ENCODE assay signal across 16 cellular contexts in the genomic region with DNA sequence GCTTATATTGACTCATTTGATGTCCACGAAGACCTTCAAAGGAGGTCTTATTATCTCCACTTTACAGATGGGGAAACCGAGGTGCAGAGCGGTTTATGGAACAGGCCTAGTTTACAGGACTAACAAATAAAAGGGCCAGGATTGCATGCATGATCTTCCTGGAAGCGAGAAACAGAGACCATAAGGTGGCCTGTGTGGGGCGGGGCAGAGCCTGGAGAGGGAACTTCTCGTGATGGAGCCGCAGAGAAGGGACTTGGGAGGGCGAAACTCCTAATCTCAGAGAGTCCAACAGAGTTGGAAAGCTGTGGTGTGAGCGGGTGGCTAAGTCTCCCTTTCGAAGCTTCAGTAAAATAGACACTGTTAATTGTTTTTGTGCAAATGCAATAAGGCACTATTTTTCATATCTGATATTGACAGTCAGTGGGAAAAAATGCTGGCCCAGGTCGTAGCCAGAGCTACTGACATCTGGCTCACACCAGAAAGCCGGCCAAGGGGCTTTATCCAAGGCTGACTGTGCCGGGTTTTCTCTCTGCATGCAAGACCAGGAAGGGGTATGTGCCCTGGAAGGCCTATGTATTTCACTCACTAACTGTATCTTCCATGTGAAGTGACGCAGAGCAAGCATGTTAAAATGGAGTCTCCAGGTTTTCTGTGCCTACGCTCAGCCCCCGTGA. TPM values are rescaled to one million over a fixed set of nuclear protein-coding genes. Genes with fewer than 3 reads are reported as not detected.
A peak's percentile ranks its signal among the peaks of the same experiment; 100 is the strongest.
DNase-seq lines count a peak whose midpoint lies in the region; ATAC-seq, FAIRE-seq and TF ChIP-seq lines count a peak whose summit lies in the region.
"Had no signal": no experiment of that assay in that cellular context is flagged by ENCODE, and none has a peak within 500 bp of the region (broad histone marks: within the 10 kb centered on the region; RNA-seq: fewer than 3 reads in every experiment).

No MANE protein-coding gene starts in this region.

- TF ChIP-seq POLR2A in right lobe of liver (IDR thresholded peaks at IDR 0.05): no peak

- CTCF ChIA-PET in T-cell (lab: Charles Lee): interaction anchor here in 1 of 2 donors (1.6 kb wide), 1 partner anchor 11 kb away, joined by 4 read pairs; no protein-coding TSS in a partner anchor

- H3K36me3 ChIP-seq in right atrium auricular region: no peaks in the 10 kb centered on the region
- no peaks in the 10 kb centered on the region for H3K36me3 ChIP-seq in right lobe of liver
- no peaks in the 10 kb centered on the region for H3K36me3 ChIP-seq in upper lobe of right lung
- H3K36me3 ChIP-seq: brain microvascular endothelial cell, transverse colon had no signal

- ATAC-seq in T-cell (replicated peaks in 1 of 4) (no peak), right lobe of liver (no peak), upper lobe of right lung (no peak), GM21786 (IDR thresholded peaks at IDR 0.05; ENCODE audit: unreplicated experiment) (no peak)

- POLR2A ChIA-PET in T-cell (lab: Charles Lee): interaction anchor here in 1 of 2 donors (0.6 to 0.7 kb wide), 2 partner anchors 9 to 273 kb away, joined by 4 read pairs; no protein-coding TSS in a partner anchor

- peaks cover 0 to 34% of the 10 kb centered on the region in 2 donors for H3K4me1 ChIP-seq in right atrium auricular region
- no peaks in the 10 kb centered on the region for H3K4me1 ChIP-seq in right lobe of liver
- peaks cover 55% of the 10 kb centered on the region for H3K4me1 ChIP-seq in upper lobe of right lung

- WGBS in right lobe of liver (ENCODE audit: insufficient coverage, low coverage, low lambda C conversion rate, missing lambda C conversion rate): 69% methylated on average over 11 of the region's 16 CpGs

- FAIRE-seq in HTR-8/SVneo (lab: Jason Lieb, UNC): no peak

- H3K27me3 ChIP-seq in right atrium auricular region (no peaks in the 10 kb centered on the region), right lobe of liver (no peaks in the 10 kb centered on the region), upper lobe of right lung (no peaks in the 10 kb centered on the region)
- H3K27me3 ChIP-seq: brain microvascular endothelial cell, transverse colon had no signal

- intact Hi-C loops in cardiac septum (cut with DNase I) (no loop called here), right lobe of liver (cut with DNase I) (no loop called here), upper lobe of right lung (cut with DNase I) (no loop called here)

- H3K36me3 Mint-ChIP-seq in T-cell: peaks cover 14% of the 10 kb centered on the region

- H3K9me3 ChIP-seq in right atrium auricular region: no peaks in the 10 kb centered on the region
- H3K9me3 ChIP-seq in right lobe of liver: no peaks in the 10 kb centered on the region
- H3K9me3 ChIP-seq in upper lobe of right lung: no peaks in the 10 kb centered on the region
- H3K9me3 ChIP-seq: transverse colon had no signal

- no peaks in the 10 kb centered on the region for H3K9me3 Mint-ChIP-seq in T-cell

- DNase-seq in cardiac septum (ENCODE audit: low spot score) (peak; percentile 71), right atrium auricular region (ENCODE audit: low spot score) (no peak), T-cell (no peak), right lobe of liver (peak in 2 of 3 donors; percentile 28 to 39), upper lobe of right lung (peak; percentile 35), GM13977 (ENCODE audit: low spot score) (no peak), HTR-8/SVneo (ENCODE audit: insufficient read length, low spot score) (no peak)
- DNase-seq: activated CD4-positive, alpha-beta T cell treated with anti-CD3 and anti-CD28 coated beads for 4 hours; AML-193; brain microvascular endothelial cell; midbrain; NCI-H1436 treated with DMSO at 0.1 percent for 48 hours; stimulated activated CD4-positive, alpha-beta T cell treated with anti-CD3 and anti-CD28 coated beads, Interleukin-15, amount 100 ng/mL, for 24 hours; transverse colon had no signal

- peaks cover 74 to 83% (median 76%) of the 10 kb centered on the region in 3 donors for H3K4me1 Mint-ChIP-seq in T-cell

- in situ Hi-C loops in GM13977 (cut with MboI; ENCODE audit: low pct_unique_long_range_greater_than_20kb, low sequenced_read_pairs, unreplicated experiment): no loop called here

- H3K27me3 Mint-ChIP-seq in T-cell: no peaks in the 10 kb centered on the region

- peak overlapping the region; percentile 71 to 96 for H3K27ac Mint-ChIP-seq in T-cell

- peak overlapping the region; percentile 4 to 97 (median 37) for H3K4me3 Mint-ChIP-seq in T-cell

- H3K27ac ChIP-seq in right atrium auricular region (no peak overlapping the region), right lobe of liver (no peak overlapping the region), upper lobe of right lung (no peak overlapping the region)
- H3K27ac ChIP-seq: brain microvascular endothelial cell had no signal

- H3K4me3 ChIP-seq in right atrium auricular region: no peak overlapping the region
- H3K4me3 ChIP-seq in right lobe of liver: no peak overlapping the region
- H3K4me3 ChIP-seq in upper lobe of right lung: no peak overlapping the region
- H3K4me3 ChIP-seq: transverse colon had no signal

- TF ChIP-seq CTCF in right atrium auricular region (IDR thresholded peaks at IDR 0.05): no peak
- TF ChIP-seq CTCF in right lobe of liver (IDR thresholded peaks at IDR 0.05): no peak
- no peak for TF ChIP-seq CTCF in upper lobe of right lung (IDR thresholded peaks at IDR 0.05)
- TF ChIP-seq CTCF in GM13977 (IDR thresholded peaks at IDR 0.05; ENCODE audit: extremely low read depth, insufficient read depth, missing control alignments): no peak

RNA-seq across cellular contexts. Expression of gene INPP5D, which starts 4.5 kb away (rescaled TPM):
- total RNA-seq in cardiac septum (6.2 TPM), right atrium auricular region (1 to 10 TPM; 2.9 to 7.0 TPM), T-cell (100 to 1,000 TPM; 108 to 216 (median 135) TPM), right lobe of liver (1 to 10 TPM; 3.5 to 8.1 (median 5.5) TPM), upper lobe of right lung (33.3 TPM)
- total RNA-seq: Daoy had no signal

RNA-seq across cellular contexts. Expression of gene NEU2, which starts 32.2 kb away (rescaled TPM):
- total RNA-seq in cardiac septum: not detected
- total RNA-seq in right atrium auricular region: not detected
- total RNA-seq in T-cell: not detected
- total RNA-seq in right lobe of liver: not detected
- not detected for total RNA-seq in upper lobe of right lung
- total RNA-seq: Daoy had no signal

RNA-seq across cellular contexts. Expression of gene NGEF, which starts 51.6 kb away (rescaled TPM):
- 0.24 TPM for total RNA-seq in cardiac septum
- total RNA-seq in right atrium auricular region: 1 to 10 TPM; 1.4 to 4.8 TPM
- total RNA-seq in T-cell: under 1 TPM in 2 of 5 donors, not detected in 3; 0.09 to 0.19 TPM
- total RNA-seq in right lobe of liver: 10 to 100 TPM; 16.4 to 20.9 (median 20.2) TPM
- total RNA-seq in upper lobe of right lung: not detected

Comparison
In these comparisons a context has a peak if more than half of its experiments do, and no peak if none do; other contexts are left out.
1. DNase-seq: peak in cardiac septum (single experiment), right lobe of liver (2 of 3) and upper lobe of right lung (single experiment); none in right atrium auricular region (single experiment), T-cell (0 of 34), GM13977 (single experiment) and HTR-8/SVneo (single experiment).